ENCODE assay signal across 1 cellular context in the genomic region with DNA sequence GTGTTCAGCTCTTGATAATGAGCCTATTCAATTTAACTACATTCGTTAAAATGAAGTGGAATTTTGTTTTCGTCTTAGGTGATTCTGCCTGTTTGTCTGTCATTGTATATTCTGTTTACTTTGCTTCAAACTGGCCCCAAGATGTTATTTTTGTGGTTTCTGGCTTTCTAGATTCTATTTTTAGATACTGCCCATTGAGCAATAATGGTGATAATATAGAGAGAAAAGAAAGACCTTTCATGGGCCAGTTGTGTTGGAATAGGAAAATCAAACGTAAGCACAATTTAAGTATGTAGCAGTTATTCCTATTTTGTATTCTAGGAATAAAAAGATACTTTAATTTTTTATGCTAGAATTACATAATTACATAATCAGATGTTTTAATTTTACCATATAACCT.
TF ChIP-seq lines count a peak whose summit lies in the region.

No MANE protein-coding gene starts in this region.

TF ChIP-seq in IMR-90, 13 proteins besides CTCF, POLR2A, EP300 and RAD21:
- peak; percentile 78 for TF ChIP-seq CEBPB (IDR thresholded peaks at IDR 0.05; ENCODE audit: low read depth, low read length)
- TF ChIP-seq RFX5 (IDR thresholded peaks at IDR 0.05; ENCODE audit: low read depth, low read length) = no peak
- TF ChIP-seq MAZ (IDR thresholded peaks at IDR 0.05; ENCODE audit: borderline replicate concordance, low read depth, low read length) = no peak
- TF ChIP-seq MXI1 (IDR thresholded peaks at IDR 0.05; ENCODE audit: borderline replicate concordance, low read depth, low read length) = no peak
